In genomic region chr6:140663094-140663493, GRCh38 we compare ENCODE assay signal across 27 cellular contexts.
DNase-seq lines count a peak whose midpoint lies in the region; ATAC-seq, FAIRE-seq and TF ChIP-seq lines count a peak whose summit lies in the region.
"Had no signal": no experiment of that assay in that cellular context is flagged by ENCODE, and none has a peak within 500 bp of the region (broad histone marks: within the 10 kb centered on the region; RNA-seq: fewer than 3 reads in every experiment).

No MANE protein-coding gene starts in this region.

- RAD21 ChIA-PET in GM12878 (lab: Charles Lee; ENCODE audit: unreplicated experiment) = no interaction called here

- in situ Hi-C loops in GM23248 (cut with MboI) (no loop called here), GM12878 (cut with MboI) (no loop called here)

- TF ChIP-seq RAD21 in GM12878 (IDR thresholded peaks at IDR 0.05; ENCODE audit: insufficient read depth, low read depth, low read length) = no peak

- H3K9me3 ChIP-seq in GM23248 (ENCODE audit: low read depth) = no peaks in the 10 kb centered on the region
- H3K9me3 ChIP-seq in OCI-LY7 (ENCODE audit: low read length) = no peaks in the 10 kb centered on the region
- H3K9me3 ChIP-seq in GM12878 (replicated peaks; ENCODE audit: control insufficient read depth, insufficient read depth, low read length) = no peaks in the 10 kb centered on the region
- H3K9me3 ChIP-seq: BLaER1, HAP-1 had no signal

- SMC1A ChIA-PET in GM12878 (lab: Charles Lee; ENCODE audit: uncharacterized antibody, unreplicated experiment) = interaction anchor here (1.0 kb wide), 1 partner anchor 122 kb away, joined by 3 read pairs; no protein-coding TSS in a partner anchor

- peak; percentile 72 for FAIRE-seq in GM12878 (lab: Jason Lieb, UNC)
- FAIRE-seq: D721Med, GM12891 had no signal

- ATAC-seq in GM12878 (no peak), HG03342 (IDR thresholded peaks at IDR 0.05; ENCODE audit: unreplicated experiment) (no peak), GM19397 (IDR thresholded peaks at IDR 0.05; ENCODE audit: unreplicated experiment) (no peak)
- ATAC-seq: Panc1 had no signal

- no peak for TF ChIP-seq POLR2A in GM12878 (IDR thresholded peaks at IDR 0.05; ENCODE audit: low read depth, low read length)

- intact Hi-C loops in OCI-LY7 (cut with micrococcal nuclease; ENCODE audit: unreplicated experiment) (no loop called here), GM12878 (cut with micrococcal nuclease; ENCODE audit: unreplicated experiment) (no loop called here)

- TF ChIP-seq CTCF in OCI-LY7 (conservative IDR thresholded peaks at IDR 0.05; ENCODE audit: low read length) = no peak
- TF ChIP-seq CTCF in GM12878 (IDR thresholded peaks at IDR 0.05 in 2 of 3, conservative IDR thresholded peaks at IDR 0.05 in 1 of 3; ENCODE audit: control insufficient read depth in 2 of 3, extremely low read depth in 1 of 3, insufficient read depth in 1 of 3, low read depth in 3 of 3, low read length in 3 of 3) = no peak

- H4K20me1 ChIP-seq in GM23248 (ENCODE audit: insufficient read depth) (no peaks in the 10 kb centered on the region), OCI-LY7 (ENCODE audit: insufficient read depth, low read length) (no peaks in the 10 kb centered on the region), GM12878 (ENCODE audit: control insufficient read depth, insufficient read depth) (no peaks in the 10 kb centered on the region)
- H4K20me1 ChIP-seq: BLaER1 had no signal

- H3K36me3 ChIP-seq in GM23248 (ENCODE audit: low read depth) (no peaks in the 10 kb centered on the region), OCI-LY7 (ENCODE audit: insufficient read depth, low read length) (no peaks in the 10 kb centered on the region), GM12878 (ENCODE audit: control insufficient read depth in 2 of 2, insufficient read depth in 2 of 2, low read length in 1 of 2) (no peaks in the 10 kb centered on the region; a peak in 1 of 4 replicates)
- H3K36me3 ChIP-seq: BLaER1, HAP-1 had no signal

- peaks cover 14% of the 10 kb centered on the region for H3F3A ChIP-seq in GM23248 (ENCODE audit: insufficient read depth)

- WGBS in GM23248 (ENCODE audit: low coverage in 1 of 2, low lambda C conversion rate in 2 of 2, missing lambda C conversion rate in 2 of 2), 2 experiments = 95 to 96% methylated on average over 2 of the region's 2 CpGs
- 46% methylated on average over 2 of the region's 2 CpGs for WGBS in GM12878 (ENCODE audit: insufficient coverage, insufficient replicate concordance, low lambda C conversion rate, missing lambda C conversion rate)

- H3K27ac ChIP-seq in GM23248 (no peak overlapping the region), OCI-LY7 (ENCODE audit: low read depth, low read length, poor library complexity, severe bottlenecking) (no peak overlapping the region), GM12878 (ENCODE audit: control insufficient read depth, insufficient read depth) (no peak overlapping the region)
- H3K27ac ChIP-seq: BLaER1, HL-60, RWPE1 had no signal

- H3K4me2 ChIP-seq in GM23248 (ENCODE audit: unreplicated experiment) (no peak overlapping the region), OCI-LY7 (ENCODE audit: low read length) (peak overlapping the region; percentile 53; the same call in 1 of the 2 replicates), GM12878 (ENCODE audit: control insufficient read depth, insufficient read depth) (no peak overlapping the region)

- H3K27me3 ChIP-seq in GM23248 (replicated peaks; ENCODE audit: insufficient read depth) (no peaks in the 10 kb centered on the region), GM12878 (replicated peaks in 1 of 2; ENCODE audit: control insufficient read depth in 2 of 2, insufficient read depth in 2 of 2, low read length in 1 of 2) (no peaks in the 10 kb centered on the region)
- H3K27me3 ChIP-seq: BLaER1 had no signal

- CTCF ChIA-PET in OCI-LY7 (lab: Charles Lee; ENCODE audit: unreplicated experiment) (no interaction called here), GM12878 (lab: Yijun Ruan, JAX) (interaction anchor here (1.1 kb wide), 1 partner anchor 11 kb away, joined by 5 read pairs; no protein-coding TSS in a partner anchor)

- H3K4me3 ChIP-seq in GM23248 (no peak overlapping the region), OCI-LY7 (ENCODE audit: low read depth, low read length, poor library complexity, severe bottlenecking) (no peak overlapping the region), GM12878 (no peak overlapping the region)
- H3K4me3 ChIP-seq: BLaER1, HAP-1 had no signal

- no peak for TF ChIP-seq EP300 in GM12878 (IDR thresholded peaks at IDR 0.05; ENCODE audit: borderline replicate concordance in 1 of 2, control insufficient read depth in 1 of 2, low read depth in 2 of 2, low read length in 2 of 2)

- DNase-seq in A172 (ENCODE audit: low spot score) (peak; percentile 37), GM23248 (no peak), OCI-LY7 (ENCODE audit: low spot score) (no peak), GM12878 (ENCODE audit: low read depth, low spot score) (no peak)
- DNase-seq in stimulated activated CD4-positive, alpha-beta T cell treated with anti-CD3 and anti-CD28 coated beads, Interleukin-12 subunit alpha, Interleukin-12 subunit beta, amount 100 ng/mL, for 4 hours = no peak
- no peak for DNase-seq in stimulated activated naive CD4-positive, alpha-beta T cell (lab: John Stamatoyannopoulos, UW)
- DNase-seq: CD4-positive, CD25-positive, alpha-beta regulatory T cell; EL; GDM1; NCI-H1092 treated with DMSO at 0.1 percent for 48 hours; NCI-H1436; NCI-H2029; NCI-H446; NCI-H524 treated with DMSO at 0.1 percent for 48 hours; NCI-H82; NK-92 treated with Interleukin-12 subunit alpha and Interleukin-12 subunit beta, amount 100 ng/mL, for 24 hours; SHP77; SW 1271 had no signal

- H3K79me2 ChIP-seq in GM23248 (ENCODE audit: insufficient read depth) (no peaks in the 10 kb centered on the region), OCI-LY7 (ENCODE audit: insufficient read depth, low read depth, low read length) (no peaks in the 10 kb centered on the region), GM12878 (ENCODE audit: control insufficient read depth, insufficient read depth, low read length) (no peaks in the 10 kb centered on the region)

- H3K9ac ChIP-seq in GM23248 (no peak overlapping the region), GM12878 (ENCODE audit: control insufficient read depth, insufficient read depth, low read length) (no peak overlapping the region)
- H3K9ac ChIP-seq: BLaER1 had no signal

- H3K9me2 ChIP-seq in GM23248 (ENCODE audit: insufficient read depth) (no peaks in the 10 kb centered on the region), OCI-LY7 (ENCODE audit: insufficient read depth, low read length) (no peaks in the 10 kb centered on the region; the same call in 1 of the 2 replicates)

- POLR2A ChIA-PET in OCI-LY7 (lab: Charles Lee) (interaction anchor here (2.2 kb wide), 1 partner anchor 9 kb away, joined by 8 read pairs; no protein-coding TSS in a partner anchor), GM12878 (lab: Charles Lee) (no interaction called here)

- no TSS peak for BruUV-seq in OCI-LY7 (replicated peaks; lab: Mats Ljungman, UMichigan)
- BruUV-seq in GM12878 (replicated peaks; lab: Mats Ljungman, UMichigan) = no TSS peak

- peaks cover 35% of the 10 kb centered on the region for H3K4me1 ChIP-seq in GM23248 (ENCODE audit: insufficient read depth)
- H3K4me1 ChIP-seq in OCI-LY7 (ENCODE audit: insufficient read depth, low read length, poor library complexity, severe bottlenecking) = no peaks in the 10 kb centered on the region
- no peaks in the 10 kb centered on the region for H3K4me1 ChIP-seq in GM12878 (ENCODE audit: control insufficient read depth, insufficient read depth, low read length)
- H3K4me1 ChIP-seq: HAP-1 had no signal

- H2AFZ ChIP-seq in GM23248 (peak overlapping the region; percentile 69; the same call in 1 of the 2 replicates), OCI-LY7 (ENCODE audit: low read length) (peak overlapping the region; percentile 78; the same call in 1 of the 2 replicates), GM12878 (ENCODE audit: control insufficient read depth, low read depth, low read length) (no peak overlapping the region)

TF ChIP-seq in GM12878, 131 proteins besides CTCF, POLR2A, EP300 and RAD21:
- TF ChIP-seq NFYA (IDR thresholded peaks at IDR 0.05; ENCODE audit: borderline replicate concordance, low read depth, low read length) = no peak
- TF ChIP-seq ZNF622 (IDR thresholded peaks at IDR 0.05) = no peak
- no peak for TF ChIP-seq EZH2 (IDR thresholded peaks at IDR 0.05; ENCODE audit: borderline replicate concordance, control insufficient read depth, low read depth, low read length)
- TF ChIP-seq MYC (IDR thresholded peaks at IDR 0.05; ENCODE audit: insufficient read depth, insufficient read length, insufficient replicate concordance, low read length, severe bottlenecking) = no peak
- TF ChIP-seq SRF (IDR thresholded peaks at IDR 0.05; ENCODE audit: low read depth in 2 of 2, low read length in 2 of 2) = no peak
